Comparison of ENCODE assay signal across 31 cellular contexts in genomic region chr3:196008387-196008786, GRCh38.
"Had no signal": no experiment of that assay in that cellular context is flagged by ENCODE, and none has a peak within 500 bp of the region (broad histone marks: within the 10 kb centered on the region; RNA-seq: fewer than 3 reads in every experiment).

No MANE protein-coding gene starts in this region.

- DNase-seq: naive B cell; naive thymus-derived CD8-positive, alpha-beta T cell; nephron progenitor cell; nucleus accumbens; ovary; psoas muscle; right cardiac atrium; small intestine; stimulated activated CD4-positive, alpha-beta T cell treated with anti-CD3 and anti-CD28 coated beads, Interleukin-12 subunit alpha, Interleukin-12 subunit beta, amount 100 ng/mL, for 4 hours; stimulated activated CD4-positive, alpha-beta T cell treated with anti-CD3 and anti-CD28 coated beads, Interleukin-1b, Interleukin-23, amount 100 ng/mL, for 48 hours; stimulated activated CD4-positive, alpha-beta T cell treated with anti-CD3 and anti-CD28 coated beads, Interleukin-4, amount 100 ng/mL, for 1 hour; stimulated activated CD4-positive, alpha-beta T cell treated with anti-CD3 and anti-CD28 coated beads, Interleukin-4, amount 100 ng/mL, for 4 hours; stimulated activated CD8-positive, alpha-beta memory T cell treated with anti-CD3 and anti-CD28 coated beads, Interleukin-4, amount 100 ng/mL, for 48 hours; stimulated activated naive CD4-positive, alpha-beta T cell; stimulated activated naive CD8-positive, alpha-beta T cell treated with anti-CD3 and anti-CD28 coated beads, Interleukin-15, amount 100 ng/mL, for 72 hours; stimulated activated naive CD8-positive, alpha-beta T cell treated with anti-CD3 and anti-CD28 coated beads, Interleukin-15, Interleukin-2, amounts not matched to agents 100 U/mL and 50 U/mL, for 24 hours; substantia nigra; testis; tibial artery; transverse colon; upper lobe of right lung; uterus had no signal

- H3K27ac Mint-ChIP-seq: naive B cell; natural killer cell treated with Interleukin-12 subunit alpha and Interleukin-12 subunit beta and Interleukin-15 and Interleukin-18, amount 100 ng/mL, for 72 hours; nephron progenitor cell; progenitor cell of endocrine pancreas; stimulated activated memory B cell treated with anti-CD40 and anti-IgM and Interleukin-4, amounts not matched to agents 10 μg/mL and 1 μg/mL and 100 μg/mL, for 72 hours; stimulated activated naive CD8-positive, alpha-beta T cell treated with anti-CD3 and anti-CD28 coated beads, Interleukin-15, amount 100 ng/mL, for 72 hours; type B pancreatic cell had no signal

- FAIRE-seq: small intestine had no signal

- H3K4me1 Mint-ChIP-seq: naive B cell; naive thymus-derived CD8-positive, alpha-beta T cell; nephron progenitor cell; neural crest cell; stimulated activated memory B cell treated with anti-CD40 and anti-IgM and Interleukin-4, amounts not matched to agents 10 μg/mL and 1 μg/mL and 100 μg/mL, for 72 hours; stimulated activated naive CD8-positive, alpha-beta T cell treated with anti-CD3 and anti-CD28 coated beads, Interleukin-15, amount 100 ng/mL, for 72 hours had no signal

- H3K9me3 ChIP-seq: neutrophil, ovary, psoas muscle, suprapubic skin, testis, tibial artery, transverse colon, upper lobe of right lung, uterus had no signal

- H3K79me2 ChIP-seq: parathyroid adenoma had no signal

- H3K36me3 Mint-ChIP-seq: stimulated activated memory B cell treated with anti-CD40 and anti-IgM and Interleukin-4, amounts not matched to agents 10 μg/mL and 1 μg/mL and 100 μg/mL, for 72 hours; type B pancreatic cell had no signal

- H3K4me3 Mint-ChIP-seq: naive B cell; naive thymus-derived CD8-positive, alpha-beta T cell; natural killer cell treated with Interleukin-12 subunit alpha and Interleukin-12 subunit beta and Interleukin-15 and Interleukin-18, amount 100 ng/mL, for 72 hours; nephron progenitor cell; neural crest cell; stimulated activated memory B cell treated with anti-CD40 and anti-IgM and Interleukin-4, amounts not matched to agents 10 μg/mL and 1 μg/mL and 100 μg/mL, for 72 hours; stimulated activated naive CD8-positive, alpha-beta T cell treated with anti-CD3 and anti-CD28 coated beads, Interleukin-15, amount 100 ng/mL, for 72 hours; type B pancreatic cell had no signal

- H3K27me3 ChIP-seq: ovary, testis, upper lobe of right lung, uterus had no signal

- H3K4me1 ChIP-seq: parathyroid adenoma, psoas muscle, suprapubic skin, testis, tibial artery, transverse colon, upper lobe of right lung, uterus had no signal

- ATAC-seq: naive thymus-derived CD8-positive, alpha-beta T cell; psoas muscle; sciatic nerve; stimulated activated memory B cell treated with anti-CD40 and anti-IgM and Interleukin-4, amounts not matched to agents 10 μg/mL and 1 μg/mL and 100 μg/mL, for 72 hours; stimulated activated naive CD8-positive, alpha-beta T cell treated with anti-CD3 and anti-CD28 coated beads, Interleukin-15, amount 100 ng/mL, for 72 hours; stimulated activated naive CD8-positive, alpha-beta T cell treated with anti-CD3 and anti-CD28 coated beads, Interleukin-15, Interleukin-2, amounts not matched to agents 100 U/mL and 50 U/mL, for 24 hours; upper lobe of right lung had no signal

- H3K27ac ChIP-seq: neutrophil, ovary, parathyroid adenoma, psoas muscle, suprapubic skin, testis, tibial artery, transverse colon, upper lobe of right lung, uterus had no signal

- H3K36me3 ChIP-seq: neutrophil, ovary, suprapubic skin, tibial artery, transverse colon, upper lobe of right lung, uterus had no signal

- H3K9ac ChIP-seq: parathyroid adenoma had no signal

- H3K9me3 Mint-ChIP-seq: natural killer cell treated with Interleukin-12 subunit alpha and Interleukin-12 subunit beta and Interleukin-15 and Interleukin-18, amount 100 ng/mL, for 72 hours; type B pancreatic cell had no signal

- H3K4me3 ChIP-seq: ovary, psoas muscle, suprapubic skin, testis, tibial artery, transverse colon, upper lobe of right lung, uterus had no signal

- H2AFZ ChIP-seq: parathyroid adenoma had no signal
